ENCODE assay signal across 13 cellular contexts in the genomic region with DNA sequence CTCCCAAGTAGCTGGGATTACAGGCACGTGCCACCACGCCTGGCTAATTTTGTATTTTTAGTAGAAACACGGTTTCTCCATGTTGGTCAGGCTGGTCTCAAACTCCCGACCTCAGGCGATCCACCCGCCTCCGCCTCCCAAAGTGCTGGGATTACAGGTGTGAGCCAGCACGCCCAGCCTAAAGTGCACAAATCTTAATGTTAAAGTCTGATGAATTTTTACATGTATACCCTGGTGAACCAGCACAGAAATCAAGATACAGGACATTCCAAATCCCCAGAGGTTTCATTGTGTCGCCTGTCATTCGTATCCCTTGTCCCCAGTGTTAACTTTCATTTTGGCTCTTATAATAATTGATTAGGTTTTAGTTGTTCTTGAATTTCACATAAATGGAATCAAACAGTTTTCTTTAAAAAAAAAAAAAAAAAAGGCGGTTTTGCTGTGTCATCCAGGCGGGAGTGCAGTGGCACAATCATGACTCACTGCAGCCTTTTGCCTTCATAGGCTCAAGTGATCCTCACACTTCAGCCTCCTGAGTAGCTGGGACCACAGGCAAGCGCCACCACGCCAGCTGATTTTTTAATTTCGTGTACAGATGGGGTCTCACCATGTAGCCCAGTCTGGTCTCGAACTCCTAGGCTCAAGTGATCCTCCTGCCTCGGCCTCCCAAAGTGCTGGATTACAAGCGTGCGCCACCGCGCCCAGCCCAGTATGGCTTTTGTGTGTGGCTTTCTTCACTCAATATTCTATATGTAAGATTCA. TPM values are rescaled to one million over a fixed set of nuclear protein-coding genes. Genes with fewer than 3 reads are reported as not detected.
DNase-seq lines count a peak whose midpoint lies in the region; TF ChIP-seq lines count a peak whose summit lies in the region.
"Had no signal": no experiment of that assay in that cellular context is flagged by ENCODE, and none has a peak within 500 bp of the region (broad histone marks: within the 10 kb centered on the region; RNA-seq: fewer than 3 reads in every experiment).

No MANE protein-coding gene starts in this region.

- H3K79me2 ChIP-seq in smooth muscle cell (ENCODE audit: low read depth) = no peaks in the 10 kb centered on the region

- DNase-seq in H4 (ENCODE audit: low spot score) (peak; percentile 84), OCI-M1 (lab: John Stamatoyannopoulos, UW) (peak; percentile 68), epithelial cell of esophagus (ENCODE audit: low read depth) (peak; percentile 80), renal cortical epithelial cell (ENCODE audit: low read depth) (peak; percentile 59), smooth muscle cell (lab: John Stamatoyannopoulos, UW; ENCODE audit: unreplicated experiment) (no peak), cortex of kidney (lab: John Stamatoyannopoulos, UW) (no peak), DMS79 (lab: John Stamatoyannopoulos, UW) (no peak), spleen (no peak)
- DNase-seq: activated CD8-positive, alpha-beta memory T cell treated with anti-CD3 and anti-CD28 coated beads, Interleukin-2, amount 50 U/mL, for 48 hours; midbrain; NCI-H82; thyroid gland had no signal

- 89% methylated on average over 21 of the region's 21 CpGs for WGBS in smooth muscle cell (ENCODE audit: low lambda C conversion rate)
- WGBS in spleen, 5 donors = 82 to 89% (median 83%) methylated on average over 21 of the region's 21 CpGs

- TF ChIP-seq POLR2A in spleen (IDR thresholded peaks at IDR 0.05) = no peak

- H3K27ac ChIP-seq in smooth muscle cell (ENCODE audit: low read depth) (no peak overlapping the region), spleen (peak overlapping the region in 1 of 8 donors; percentile 8)
- H3K27ac ChIP-seq: body of pancreas, thyroid gland had no signal

- H3K9me3 ChIP-seq in smooth muscle cell (replicated peaks; ENCODE audit: low read depth) (no peaks in the 10 kb centered on the region), spleen (no peaks in the 10 kb centered on the region)
- H3K9me3 ChIP-seq: body of pancreas, thyroid gland had no signal

- no peaks in the 10 kb centered on the region for H3K36me3 ChIP-seq in smooth muscle cell (ENCODE audit: low read depth)
- H3K36me3 ChIP-seq in spleen = no peaks in the 10 kb centered on the region
- H3K36me3 ChIP-seq: thyroid gland had no signal

- H3K4me1 ChIP-seq in smooth muscle cell (ENCODE audit: low read depth) (no peaks in the 10 kb centered on the region), spleen (peaks cover 0 to 22% (median 2%) of the 10 kb centered on the region in 6 donors)
- H3K4me1 ChIP-seq: thyroid gland had no signal

- H2AFZ ChIP-seq in smooth muscle cell (ENCODE audit: low read depth) = no peak overlapping the region

- no peak overlapping the region for H3K4me3 ChIP-seq in epithelial cell of esophagus (ENCODE audit: low read length)
- no peak overlapping the region for H3K4me3 ChIP-seq in smooth muscle cell
- H3K4me3 ChIP-seq in spleen = no peak overlapping the region
- H3K4me3 ChIP-seq: body of pancreas, thyroid gland had no signal

- no peak overlapping the region for H3K9ac ChIP-seq in smooth muscle cell (ENCODE audit: low read depth)

- intact Hi-C loops in spleen (cut with DNase I; ENCODE audit: low total_unique reads) = no loop called here

- TF ChIP-seq CTCF in epithelial cell of esophagus (IDR thresholded peaks at IDR 0.05; ENCODE audit: insufficient read depth, low read depth, low read length, missing control alignments) (no peak), smooth muscle cell (IDR thresholded peaks at IDR 0.05; ENCODE audit: borderline replicate concordance, insufficient read depth, poor library complexity, severe bottlenecking) (no peak), spleen (IDR thresholded peaks at IDR 0.05 in 8 of 11, conservative IDR thresholded peaks at IDR 0.05 in 3 of 11) (no peak)

- H3K27me3 ChIP-seq in smooth muscle cell (ENCODE audit: low read depth) (no peaks in the 10 kb centered on the region), spleen (replicated peaks in 1 of 7) (peaks cover 0 to 5% (median 0%) of the 10 kb centered on the region in 7 donors)
- H3K27me3 ChIP-seq: body of pancreas, thyroid gland had no signal

- no peak overlapping the region for H3K4me2 ChIP-seq in smooth muscle cell

- H3F3A ChIP-seq in smooth muscle cell (ENCODE audit: low read depth) = no peaks in the 10 kb centered on the region

- H4K20me1 ChIP-seq in smooth muscle cell (ENCODE audit: low read depth) = no peaks in the 10 kb centered on the region

RNA-seq across cellular contexts. Expression of gene TM4SF19, which starts 1.5 kb away (rescaled TPM):
- total RNA-seq in H4 (2014; rRNA removed; shearing (Covaris generic)) = 3.3 and 4.6 TPM in 2 replicates
- total RNA-seq in renal cortical epithelial cell = not detected in 2 replicates
- 1.3 TPM in 1 of 2 replicates, not detected in the other for total RNA-seq in smooth muscle cell
- not detected in 2 replicates for polyA plus RNA-seq in smooth muscle cell
- total RNA-seq in spleen = under 1 TPM in 1 of 7 donors, not detected in 6; 0.46 TPM
- polyA plus RNA-seq in spleen = 1 to 10 TPM in 1 of 3 donors, not detected in 2; 6.5 TPM
- total RNA-seq: body of pancreas had no signal

RNA-seq across cellular contexts. Expression of gene DYNLT2B, which starts 21.6 kb away (rescaled TPM):
- total RNA-seq in H4 (2014; rRNA removed; shearing (Covaris generic)) = 36.5 and 55.6 TPM in 2 replicates
- total RNA-seq in renal cortical epithelial cell (16.1 and 17.2 TPM in 2 replicates), smooth muscle cell (12.5 and 24.5 TPM in 2 replicates), spleen (10 to 100 TPM in 1 of 7 donors, 1 to 10 TPM in 6; 1.7 to 10.4 (median 4.8) TPM)
- polyA plus RNA-seq in smooth muscle cell (22.8 and 34.2 TPM in 2 replicates), spleen (10 to 100 TPM; 15.1 to 21.3 (median 17.2) TPM)

RNA-seq across cellular contexts. Expression of gene PCYT1A, which starts 52.1 kb away (rescaled TPM):
- 74.3 and 87.9 TPM in 2 replicates for total RNA-seq in H4 (2014; rRNA removed; shearing (Covaris generic))
- 73.6 and 90.0 TPM in 2 replicates for total RNA-seq in renal cortical epithelial cell
- 58.3 and 68.3 TPM in 2 replicates for total RNA-seq in smooth muscle cell
- polyA plus RNA-seq in smooth muscle cell = 19.7 and 23.1 TPM in 2 replicates
- 100 to 1,000 TPM in 3 of 7 donors, 10 to 100 TPM in 4; 63.2 to 128 (median 94.9) TPM for total RNA-seq in spleen
- 10 to 100 TPM; 10.6 to 27.1 (median 24.9) TPM for polyA plus RNA-seq in spleen

Comparison
In these comparisons a context has a peak if more than half of its experiments do, and no peak if none do; other contexts are left out.
1. DNase-seq: peak in H4 (single experiment), OCI-M1 (single experiment), epithelial cell of esophagus (single experiment) and renal cortical epithelial cell (single experiment); none in smooth muscle cell (single experiment), cortex of kidney (single experiment), DMS79 (single experiment) and spleen (single experiment).